Comparison of ENCODE assay signal across 22 cellular contexts in genomic region chr4:119730644-119730995, GRCh38.
DNase-seq lines count a peak whose midpoint lies in the region; ATAC-seq and TF ChIP-seq lines count a peak whose summit lies in the region.
"Had no signal": no experiment of that assay in that cellular context is flagged by ENCODE, and none has a peak within 500 bp of the region (broad histone marks: within the 10 kb centered on the region; RNA-seq: fewer than 3 reads in every experiment).

No MANE protein-coding gene starts in this region.

- peaks cover 3 to 21% of the 10 kb centered on the region in 2 experiments for H3K4me1 ChIP-seq in SK-N-SH (ENCODE audit: control insufficient read depth in 1 of 2, insufficient read depth in 2 of 2, low read depth in 1 of 2, low read length in 1 of 2)
- H3K4me1 ChIP-seq in mesodermal cell (ENCODE audit: control insufficient read depth, insufficient read depth, low read length, poor library complexity, severe bottlenecking), result peaks cover 32% of the 10 kb centered on the region
- H3K4me1 ChIP-seq in transverse colon, result peaks cover 31 to 54% (median 34%) of the 10 kb centered on the region in 4 donors
- H3K4me1 ChIP-seq in ovary (ENCODE audit: insufficient read depth), result peaks cover 6% of the 10 kb centered on the region

- TF ChIP-seq EP300 in SK-N-SH (IDR thresholded peaks at IDR 0.05; ENCODE audit: borderline replicate concordance in 1 of 2, low read depth in 1 of 2, low read length in 1 of 2) (no peak), transverse colon (IDR thresholded peaks at IDR 0.05; ENCODE audit: low read depth) (no peak), ovary (IDR thresholded peaks at IDR 0.05) (no peak)

- H3K4me3 ChIP-seq in SK-N-SH (ENCODE audit: low read depth in 2 of 2, low read length in 1 of 2), result no peak overlapping the region
- H3K4me3 ChIP-seq in brain microvascular endothelial cell (ENCODE audit: low read depth, low read length), result no peak overlapping the region
- no peak overlapping the region for H3K4me3 ChIP-seq in mesodermal cell (ENCODE audit: extremely low read depth, insufficient read depth, low read length, poor library complexity, severe bottlenecking)
- H3K4me3 ChIP-seq in transverse colon, result no peak overlapping the region
- no peak overlapping the region for H3K4me3 ChIP-seq in ovary
- H3K4me3 ChIP-seq: lung, right lobe of liver had no signal

- H3K79me2 ChIP-seq in SK-N-SH (ENCODE audit: insufficient read depth), result no peaks in the 10 kb centered on the region

- peaks cover 16% of the 10 kb centered on the region for H3F3A ChIP-seq in SK-N-SH (replicated peaks; ENCODE audit: insufficient read depth)

- no peak overlapping the region for H2AFZ ChIP-seq in SK-N-SH (ENCODE audit: low read depth)

- intact Hi-C loops in transverse colon (cut with DNase I; ENCODE audit: low total_unique reads), result no loop called here
- intact Hi-C loops in ovary (cut with DNase I), result no loop called here

- H3K27me3 ChIP-seq in SK-N-SH (ENCODE audit: insufficient read depth), result no peaks in the 10 kb centered on the region
- H3K27me3 ChIP-seq in brain microvascular endothelial cell (replicated peaks), result no peaks in the 10 kb centered on the region
- H3K27me3 ChIP-seq in transverse colon, result no peaks in the 10 kb centered on the region
- H3K27me3 ChIP-seq in ovary, result no peaks in the 10 kb centered on the region
- H3K27me3 ChIP-seq: right lobe of liver had no signal

- H3K9me2 ChIP-seq in SK-N-SH, result no peaks in the 10 kb centered on the region

- H3K4me2 ChIP-seq in SK-N-SH, result peak overlapping the region; percentile 22; the same call in 1 of the 2 replicates

- no peaks in the 10 kb centered on the region for H4K20me1 ChIP-seq in SK-N-SH (ENCODE audit: insufficient read depth)

- ATAC-seq in SK-N-SH treated with all-trans-retinoic acid at 6 μM for 48 hours (no peak), HG03196 (IDR thresholded peaks at IDR 0.05; ENCODE audit: unreplicated experiment) (no peak)
- ATAC-seq: esophagus mucosa, T-cell had no signal

- CTCF ChIA-PET in SK-N-SH (lab: Yijun Ruan, JAX), result interaction anchor here (0.8 kb wide), 1 partner anchor 9 kb away, joined by 3 read pairs; no protein-coding TSS in a partner anchor

- H3K36me3 ChIP-seq in SK-N-SH (replicated peaks in 1 of 2; ENCODE audit: control insufficient read depth in 1 of 2, insufficient read depth in 2 of 2, low read length in 1 of 2) (no peaks in the 10 kb centered on the region), brain microvascular endothelial cell (replicated peaks) (no peaks in the 10 kb centered on the region), mesodermal cell (ENCODE audit: control insufficient read depth, insufficient read depth, low read length) (no peaks in the 10 kb centered on the region), transverse colon (no peaks in the 10 kb centered on the region), ovary (no peaks in the 10 kb centered on the region)
- H3K36me3 ChIP-seq: right lobe of liver, WERI-Rb-1 had no signal

- H3K9me3 ChIP-seq in SK-N-SH (no peaks in the 10 kb centered on the region), mesodermal cell (ENCODE audit: control insufficient read depth, low read length) (peaks cover 12% of the 10 kb centered on the region), transverse colon (no peaks in the 10 kb centered on the region), ovary (no peaks in the 10 kb centered on the region)
- H3K9me3 ChIP-seq: right lobe of liver had no signal

- H3K27ac ChIP-seq in SK-N-SH (ENCODE audit: low read depth in 2 of 2, low read length in 1 of 2) (peak overlapping the region in 1 of 2 experiments; percentile 48; a peak in 2 of 4 replicates), brain microvascular endothelial cell (peak overlapping the region; percentile 78), mesodermal cell (ENCODE audit: low read depth, low read length, severe bottlenecking) (peak overlapping the region; percentile 74), transverse colon (peak overlapping the region; percentile 21 to 63 (median 58)), ovary (no peak overlapping the region)
- H3K27ac ChIP-seq: right lobe of liver, WERI-Rb-1 had no signal

- TF ChIP-seq POLR2A in transverse colon (IDR thresholded peaks at IDR 0.05), result no peak
- no peak for TF ChIP-seq POLR2A in ovary (IDR thresholded peaks at IDR 0.05)

- 33% methylated on average over 1 of the region's 1 CpG for WGBS in SK-N-SH (ENCODE audit: low lambda C conversion rate)
- WGBS in mesodermal cell (ENCODE audit: insufficient coverage in 2 of 2), 2 experiments, result 40 to 75% methylated on average over 1 of the region's 1 CpG
- WGBS in transverse colon (ENCODE audit: low coverage in 1 of 2), 2 donors, result 29 to 50% methylated on average over 1 of the region's 1 CpG
- WGBS in ovary, 3 donors, result 20 to 41% (median 40%) methylated on average over 1 of the region's 1 CpG

- POLR2A ChIA-PET in SK-N-SH (lab: Yijun Ruan, JAX), result no interaction called here

- TF ChIP-seq CTCF in SK-N-SH (IDR thresholded peaks at IDR 0.05) (no peak), brain microvascular endothelial cell (IDR thresholded peaks at IDR 0.05; ENCODE audit: low read depth, low read length, missing control alignments) (no peak), transverse colon (IDR thresholded peaks at IDR 0.05) (no peak), ovary (IDR thresholded peaks at IDR 0.05) (no peak)

- DNase-seq in SK-N-SH (no peak), brain microvascular endothelial cell (no peak), transverse colon (no peak), ureter (ENCODE audit: low spot score) (no peak), ovary (no peak)
- DNase-seq: 8988T; activated CD8-positive, alpha-beta memory T cell treated with anti-CD3 and anti-CD28 coated beads for 24 hours; CD4-positive, alpha-beta T cell; cortex of kidney; H7; MV-4-11; NCI-H526 treated with DMSO at 0.1 percent for 48 hours; stimulated activated CD4-positive, alpha-beta T cell treated with anti-CD3 and anti-CD28 coated beads, Interleukin-4, amount 100 ng/mL, for 1 hour; stimulated activated CD8-positive, alpha-beta memory T cell treated with anti-CD3 and anti-CD28 coated beads, Interleukin-4, amount 100 ng/mL, for 48 hours; T-cell; WERI-Rb-1 had no signal

- H3K9ac ChIP-seq in SK-N-SH, result 0 out of 2 replicates have a peak overlapping the region, but pooled peaks have one; percentile 9

- no peak for TF ChIP-seq RAD21 in SK-N-SH (IDR thresholded peaks at IDR 0.05; ENCODE audit: low read length)

- in situ Hi-C loops in brain microvascular endothelial cell (cut with HindIII; ENCODE audit: low pct_ligation_motif_present, low sequenced_read_pairs) (no loop called here), transverse colon (cut with MboI; ENCODE audit: low pct_ligation_motif_present in 1 of 4, low pct_unique_long_range_greater_than_20kb in 1 of 4, low sequenced_read_pairs in 3 of 4) (no loop called here)

TF ChIP-seq in SK-N-SH, 30 proteins besides CTCF, POLR2A, EP300 and RAD21 (continues in another document):
- TF ChIP-seq ZBTB33 (IDR thresholded peaks at IDR 0.05; ENCODE audit: borderline replicate concordance, low read depth) (no peak), TEAD4 (IDR thresholded peaks at IDR 0.05; ENCODE audit: borderline replicate concordance, insufficient read depth) (no peak), EZH2phosphoT487 (IDR thresholded peaks at IDR 0.05; ENCODE audit: borderline replicate concordance, low read depth) (no peak), GABPA (IDR thresholded peaks at IDR 0.05; ENCODE audit: low read depth) (no peak)

TF ChIP-seq in SK-N-SH treated with all-trans-retinoic acid at 6 μM for 48 hours, 23 proteins besides CTCF, POLR2A, EP300 and RAD21 (continues in another document):
- TF ChIP-seq TSHZ2 (CRISPR knock-in tag; IDR thresholded peaks at IDR 0.05) (no peak), ZFP3 (CRISPR knock-in tag; IDR thresholded peaks at IDR 0.05) (no peak), ZNF8 (CRISPR knock-in tag; IDR thresholded peaks at IDR 0.05) (no peak), TOX (CRISPR knock-in tag; IDR thresholded peaks at IDR 0.05; ENCODE audit: borderline replicate concordance) (no peak), ARNTL (CRISPR knock-in tag; IDR thresholded peaks at IDR 0.05; ENCODE audit: borderline replicate concordance, low read depth) (no peak), ISL1 (CRISPR knock-in tag; IDR thresholded peaks at IDR 0.05) (no peak), TCF4 (CRISPR knock-in tag; IDR thresholded peaks at IDR 0.05; ENCODE audit: borderline replicate concordance) (no peak), SNAI2 (CRISPR knock-in tag; IDR thresholded peaks at IDR 0.05) (no peak), ZNF70 (CRISPR knock-in tag; IDR thresholded peaks at IDR 0.05) (no peak), ESRRG (CRISPR knock-in tag; IDR thresholded peaks at IDR 0.05) (no peak), GLIS3 (CRISPR knock-in tag; IDR thresholded peaks at IDR 0.05) (no peak), BACH2 (CRISPR knock-in tag; IDR thresholded peaks at IDR 0.05; ENCODE audit: borderline replicate concordance) (no peak), PPARA (CRISPR knock-in tag; IDR thresholded peaks at IDR 0.05; ENCODE audit: borderline replicate concordance) (no peak)

Comparison
In these comparisons a context has a peak if more than half of its experiments do, and no peak if none do; other contexts are left out.
1. H3K27ac ChIP-seq: peak in brain microvascular endothelial cell (single experiment), mesodermal cell (single experiment) and transverse colon (4 of 4); none in ovary (0 of 2).